9 cellular contexts compared by ENCODE assay signal in genomic region chr10:79981356-79981672, GRCh38. TPM values are rescaled to one million over a fixed set of nuclear protein-coding genes. Genes with fewer than 3 reads are reported as not detected.
DNase-seq lines count a peak whose midpoint lies in the region; ATAC-seq, FAIRE-seq and TF ChIP-seq lines count a peak whose summit lies in the region.
"Had no signal": no experiment of that assay in that cellular context is flagged by ENCODE, and none has a peak within 500 bp of the region (broad histone marks: within the 10 kb centered on the region; RNA-seq: fewer than 3 reads in every experiment).

No MANE protein-coding gene starts in this region.

- no peak for FAIRE-seq in endothelial cell of umbilical vein (lab: Jason Lieb, UNC)

- TF ChIP-seq POLR2A in endothelial cell of umbilical vein (IDR thresholded peaks at IDR 0.05; ENCODE audit: low read depth, low read length) = no peak

- ATAC-seq in HG03354 (IDR thresholded peaks at IDR 0.05; ENCODE audit: poor library complexity, severe bottlenecking, unreplicated experiment) (no peak), HG03521 (IDR thresholded peaks at IDR 0.05; ENCODE audit: unreplicated experiment) (no peak)

- CTCF ChIA-PET in A673 (lab: Charles Lee) (no interaction called here), endothelial cell of umbilical vein (lab: Charles Lee) (interaction anchor here (0.7 kb wide), 1 partner anchor 13 kb away, joined by 3 read pairs; no protein-coding TSS in a partner anchor)

- H3K79me2 ChIP-seq in endothelial cell of umbilical vein (ENCODE audit: control insufficient read depth, insufficient read depth, low read length) = no peaks in the 10 kb centered on the region

- no peak overlapping the region for H3K9ac ChIP-seq in endothelial cell of umbilical vein (replicated peaks; ENCODE audit: extremely low read depth, insufficient read depth, low read length)
- H3K9ac ChIP-seq: KMS-11 had no signal

- H3K9me3 ChIP-seq in A673 (ENCODE audit: low read depth, low read length, poor library complexity, severe bottlenecking) (peaks cover 6% of the 10 kb centered on the region), endothelial cell of umbilical vein (replicated peaks; ENCODE audit: control insufficient read depth, insufficient read depth, low read length) (no peaks in the 10 kb centered on the region), muscle layer of duodenum (ENCODE audit: control insufficient read depth in 1 of 2, low read length in 2 of 2) (no peaks in the 10 kb centered on the region)

- TF ChIP-seq CTCF in A673 (conservative IDR thresholded peaks at IDR 0.05; ENCODE audit: low read depth, low read length) (no peak), endothelial cell of umbilical vein (IDR thresholded peaks at IDR 0.05; ENCODE audit: extremely low read depth in 1 of 2, insufficient read depth in 1 of 2, low read depth in 1 of 2, low read length in 2 of 2) (no peak)

- peak overlapping the region; percentile 91 for H2AFZ ChIP-seq in endothelial cell of umbilical vein (ENCODE audit: low read depth, low read length)

- H4K20me1 ChIP-seq in endothelial cell of umbilical vein (replicated peaks; ENCODE audit: control insufficient read depth, extremely low read depth, insufficient read depth, low read length) = no peaks in the 10 kb centered on the region

- no peaks in the 10 kb centered on the region for H3K4me1 ChIP-seq in A673 (ENCODE audit: insufficient read depth, low read length, poor library complexity, severe bottlenecking)
- H3K4me1 ChIP-seq in endothelial cell of umbilical vein (ENCODE audit: control insufficient read depth, extremely low read depth, insufficient read depth, low read length) = no peaks in the 10 kb centered on the region
- H3K4me1 ChIP-seq in muscle layer of duodenum (ENCODE audit: control insufficient read depth in 1 of 2, insufficient read depth in 2 of 2, low read length in 2 of 2) = peaks cover 0 to 20% of the 10 kb centered on the region in 2 donors

- no TSS peak for BruUV-seq in A673 (replicated peaks; lab: Mats Ljungman, UMichigan)
- BruUV-seq in endothelial cell of umbilical vein (replicated peaks; lab: Mats Ljungman, UMichigan) = no TSS peak

- H3K27ac ChIP-seq in A673 (ENCODE audit: low read depth, low read length, poor library complexity, severe bottlenecking) (no peak overlapping the region), endothelial cell of umbilical vein (ENCODE audit: insufficient read depth, low read depth, low read length) (no peak overlapping the region), muscle layer of duodenum (ENCODE audit: low read length) (no peak overlapping the region)
- H3K27ac ChIP-seq: KMS-11 had no signal

- dilution Hi-C loops in endothelial cell of umbilical vein (cut with MboI; ENCODE audit: extremely low pct_ligation_motif_present, low sequenced_read_pairs) = no loop called here

- POLR2A ChIA-PET in A673 (lab: Charles Lee; ENCODE audit: low non-redundant PET) = no interaction called here
- POLR2A ChIA-PET in endothelial cell of umbilical vein (lab: Charles Lee) = no interaction called here

- no peak overlapping the region for H3K4me2 ChIP-seq in endothelial cell of umbilical vein (ENCODE audit: insufficient read depth, low read length)
- H3K4me2 ChIP-seq: KMS-11 had no signal

- intact Hi-C loops in A673 (cut with micrococcal nuclease; ENCODE audit: unreplicated experiment) = no loop called here
- intact Hi-C loops in endothelial cell of umbilical vein (cut with micrococcal nuclease) = loop anchor here (5.0 kb wide), 1 partner anchor 49 kb away; no protein-coding TSS in a partner anchor

- H3K4me3 ChIP-seq in A673 (ENCODE audit: low read depth, low read length, poor library complexity, severe bottlenecking) = peak overlapping the region; percentile 63
- peak overlapping the region; percentile 24 to 51 (median 25) for H3K4me3 ChIP-seq in endothelial cell of umbilical vein (replicated peaks in 1 of 3; ENCODE audit: insufficient read depth in 1 of 3, low read depth in 1 of 3, low read length in 3 of 3)
- H3K4me3 ChIP-seq in muscle layer of duodenum (ENCODE audit: low read depth in 1 of 2, low read length in 2 of 2) = peak overlapping the region; percentile 39 to 94

- H3K36me3 ChIP-seq in A673 (ENCODE audit: insufficient read depth, low read length, poor library complexity, severe bottlenecking) (no peaks in the 10 kb centered on the region), endothelial cell of umbilical vein (ENCODE audit: control insufficient read depth in 2 of 2, extremely low read depth in 1 of 2, insufficient read depth in 2 of 2, low read length in 2 of 2) (no peaks in the 10 kb centered on the region), muscle layer of duodenum (ENCODE audit: control insufficient read depth in 1 of 2, insufficient read depth in 2 of 2, low read length in 2 of 2) (no peaks in the 10 kb centered on the region)

- no peaks in the 10 kb centered on the region for H3K9me1 ChIP-seq in endothelial cell of umbilical vein (replicated peaks; ENCODE audit: control insufficient read depth, extremely low read depth, insufficient read depth, low read length)

- no peak for DNase-seq in A673 (ENCODE audit: low spot score)
- peak; percentile 34 for DNase-seq in NOMO-1 treated with dmso at 0.1 percent for 144 hours (lab: John Stamatoyannopoulos, UW; ENCODE audit: unreplicated experiment)
- DNase-seq in endothelial cell of umbilical vein (ENCODE audit: low read depth, low spot score) = no peak
- DNase-seq in cerebellum (ENCODE audit: low spot score) = no peak
- no peak for DNase-seq in stimulated activated CD4-positive, alpha-beta T cell treated with anti-CD3 and anti-CD28 coated beads, Interleukin-4, amount 100 ng/mL, for 4 hours

- H3K27me3 ChIP-seq in A673 (replicated peaks; ENCODE audit: insufficient read depth, low read depth, low read length, poor library complexity) = peaks cover 37% of the 10 kb centered on the region
- peaks cover 33 to 46% of the 10 kb centered on the region in 2 experiments for H3K27me3 ChIP-seq in endothelial cell of umbilical vein (ENCODE audit: control insufficient read depth in 2 of 2, insufficient read depth in 2 of 2, low read length in 2 of 2)
- H3K27me3 ChIP-seq in muscle layer of duodenum (ENCODE audit: low read depth, low read length) = peaks cover 5% of the 10 kb centered on the region

TF ChIP-seq in endothelial cell of umbilical vein, 7 proteins besides CTCF, POLR2A, EP300 and RAD21:
- TF ChIP-seq FOS (IDR thresholded peaks at IDR 0.05; ENCODE audit: borderline replicate concordance, insufficient read depth, low read length) (no peak), POLR2AphosphoS5 (IDR thresholded peaks at IDR 0.05; ENCODE audit: insufficient read depth, low read depth, low read length) (no peak), MAX (IDR thresholded peaks at IDR 0.05; ENCODE audit: insufficient read depth, insufficient read length) (no peak), MYC (IDR thresholded peaks at IDR 0.05; ENCODE audit: low read depth, low read length) (no peak), GATA2 (IDR thresholded peaks at IDR 0.05; ENCODE audit: insufficient read depth, insufficient read length, low read depth, low read length) (no peak), JUN (IDR thresholded peaks at IDR 0.05; ENCODE audit: borderline replicate concordance, insufficient read depth, insufficient read length, low read depth) (no peak), EZH2 (IDR thresholded peaks at IDR 0.05; ENCODE audit: borderline replicate concordance, low read depth, low read length, severe bottlenecking) (no peak)

RNA-seq across cellular contexts. Expression of gene SFTPD, which starts 32.4 kb away (rescaled TPM):
- not detected in 2 replicates for total RNA-seq in A673 (2021)
- total RNA-seq in endothelial cell of umbilical vein = not detected in 2 replicates
- not detected in 2 replicates for polyA plus RNA-seq in endothelial cell of umbilical vein
- polyA plus RNA-seq in endothelial cell of umbilical vein (2011; cell fraction: cytosol; rRNA removed) = not detected in 2 replicates
- not detected in 2 replicates for polyA plus RNA-seq in endothelial cell of umbilical vein (2011; cell fraction: nucleus; rRNA removed)
- polyA plus RNA-seq in endothelial cell of umbilical vein (2012) = not detected in 2 replicates
- not detected in 2 replicates for polyA minus RNA-seq in endothelial cell of umbilical vein
- not detected for polyA minus RNA-seq in endothelial cell of umbilical vein (2011; cell fraction: cytosol; rRNA and poly(A)+ RNA removed)
- not detected in 2 replicates for polyA minus RNA-seq in endothelial cell of umbilical vein (2011; cell fraction: nucleus; rRNA and poly(A)+ RNA removed)
- 1.5 TPM for total RNA-seq in cerebellum
